In genomic region chr16:31404353-31405064, GRCh38 we compare ENCODE assay signal across 11 cellular contexts. TPM values are rescaled to one million over a fixed set of nuclear protein-coding genes. Genes with fewer than 3 reads are reported as not detected.
A peak's percentile ranks its signal among the peaks of the same experiment; 100 is the strongest.
DNase-seq lines count a peak whose midpoint lies in the region; ATAC-seq and TF ChIP-seq lines count a peak whose summit lies in the region.
"Had no signal": no experiment of that assay in that cellular context is flagged by ENCODE, and none has a peak within 500 bp of the region (broad histone marks: within the 10 kb centered on the region; RNA-seq: fewer than 3 reads in every experiment).

No MANE protein-coding gene starts in this region.

- H3K4me2 ChIP-seq in osteoblast (ENCODE audit: insufficient read depth, low read length) = peak overlapping the region; percentile 56

- H3K27me3 ChIP-seq in Panc1 (ENCODE audit: control insufficient read depth, insufficient read depth, low read length) (no peaks in the 10 kb centered on the region), osteoblast (ENCODE audit: insufficient read depth, low read length) (peaks cover 3% of the 10 kb centered on the region), tibial nerve (no peaks in the 10 kb centered on the region)

- H3K9me3 ChIP-seq in Panc1 (ENCODE audit: control insufficient read depth, insufficient read depth, low read depth, low read length) (no peaks in the 10 kb centered on the region), osteoblast (ENCODE audit: low read depth, low read length) (no peaks in the 10 kb centered on the region), tibial nerve (peaks cover 0 to 9% (median 0%) of the 10 kb centered on the region in 4 donors)

- WGBS in tibial nerve, 2 donors = 53 to 58% methylated on average over 9 of the region's 9 CpGs

- in situ Hi-C loops in Panc1 (cut with HindIII; ENCODE audit: low pct_unique_long_range_greater_than_20kb, low sequenced_read_pairs) = no loop called here

- H3K4me1 ChIP-seq in Panc1 (ENCODE audit: control insufficient read depth, insufficient read depth, low read length) (no peaks in the 10 kb centered on the region), osteoblast (ENCODE audit: insufficient read depth, low read length) (peaks cover 4% of the 10 kb centered on the region), tibial nerve (no peaks in the 10 kb centered on the region)
- H3K4me1 ChIP-seq: tibial artery had no signal

- CTCF ChIA-PET in Panc1 (lab: Charles Lee) = no interaction called here

- TF ChIP-seq CTCF in Panc1 (IDR thresholded peaks at IDR 0.05) = no peak
- no peak for TF ChIP-seq CTCF in osteoblast (IDR thresholded peaks at IDR 0.05; ENCODE audit: extremely low read depth, low read depth, low read length)
- no peak for TF ChIP-seq CTCF in tibial nerve (IDR thresholded peaks at IDR 0.05)

- no peak for TF ChIP-seq EP300 in tibial nerve (IDR thresholded peaks at IDR 0.05)

- POLR2A ChIA-PET in Panc1 (lab: Charles Lee) = no interaction called here

- H2AFZ ChIP-seq in osteoblast (ENCODE audit: low read length) = peak overlapping the region; percentile 47

- H3K79me2 ChIP-seq in osteoblast (ENCODE audit: insufficient read depth, low read length) = no peaks in the 10 kb centered on the region

- no TSS peak for BruUV-seq in Panc1 (replicated peaks; lab: Mats Ljungman, UMichigan)

- H3K36me3 ChIP-seq in Panc1 (ENCODE audit: control insufficient read depth, insufficient read depth, low read length) (peaks cover 2% of the 10 kb centered on the region; the same call in 1 of the 2 replicates), osteoblast (ENCODE audit: insufficient read depth, low read length) (no peaks in the 10 kb centered on the region), tibial nerve (no peaks in the 10 kb centered on the region)
- H3K36me3 ChIP-seq: spleen, tibial artery had no signal

- peak overlapping the region; percentile 46 to 54 for H3K4me3 ChIP-seq in Panc1 (ENCODE audit: low read depth in 2 of 2, low read length in 2 of 2)
- H3K4me3 ChIP-seq in osteoblast (ENCODE audit: insufficient read depth, low read length) = peak overlapping the region; percentile 44
- H3K4me3 ChIP-seq in tibial nerve = no peak overlapping the region
- H3K4me3 ChIP-seq: tibial artery had no signal

- intact Hi-C loops in Panc1 (cut with micrococcal nuclease; ENCODE audit: unreplicated experiment) = no loop called here

- ATAC-seq in Panc1 = peak; percentile 87
- ATAC-seq in activated CD4-positive, CD25-positive, alpha-beta regulatory T cell treated with anti-CD3 and anti-CD28 coated beads, Interleukin-2, amount 50 U/mL, for 24 hours = no peak

- H3K27ac ChIP-seq in Panc1 (ENCODE audit: low read length) (peak overlapping the region; percentile 51), osteoblast (ENCODE audit: low read depth, low read length) (no peak overlapping the region), tibial nerve (no peak overlapping the region)
- H3K27ac ChIP-seq: spleen, tibial artery had no signal

- DNase-seq in GOT3 (lab: John Stamatoyannopoulos, UW) = peak; percentile 34
- no peak for DNase-seq in Panc1 (ENCODE audit: low read depth, low spot score)
- DNase-seq in osteoblast (ENCODE audit: insufficient read length, low spot score, missing footprints) = no peak
- no peak for DNase-seq in tibial nerve (ENCODE audit: low spot score in 2 of 2)
- DNase-seq: activated effector memory CD4-positive, alpha-beta T cell treated with anti-CD3 and anti-CD28 coated beads, Interleukin-2, amount 50 U/mL, for 16 hours; NCI-H187 treated with DMSO at 0.1 percent for 48 hours; tibial artery had no signal

- TF ChIP-seq POLR2A in tibial nerve (IDR thresholded peaks at IDR 0.05) = no peak

- no peaks in the 10 kb centered on the region for H4K20me1 ChIP-seq in osteoblast (ENCODE audit: insufficient read depth, low read length)

RNA-seq across cellular contexts. Expression of gene ITGAD, which starts 11.4 kb away (rescaled TPM):
- total RNA-seq in Panc1 (2021; ENCODE audit: unreplicated experiment) (not detected), osteoblast (not detected in 2 replicates), tibial nerve (under 1 TPM in 2 of 4 donors, not detected in 2; under 0.01 to 0.22 TPM)
- 0.27 TPM for polyA plus RNA-seq in Panc1 (2012; ENCODE audit: insufficient read length)
- total RNA-seq: lung microvascular endothelial cell had no signal

RNA-seq across cellular contexts. Expression of gene COX6A2, which starts 23.7 kb away (rescaled TPM):
- not detected for total RNA-seq in Panc1 (2021; ENCODE audit: unreplicated experiment)
- polyA plus RNA-seq in Panc1 (2012; ENCODE audit: insufficient read length) = not detected
- not detected in 2 replicates for total RNA-seq in osteoblast
- not detected for total RNA-seq in tibial nerve
- total RNA-seq: lung microvascular endothelial cell; spleen; T-helper 2 cell treated with Interferon-gamma antibody and Interleukin-4, amounts not matched to agents 100 ng/mL and 5 ng/mL, for 36 hours had no signal

RNA-seq across cellular contexts. Expression of gene ZNF843, which starts 38.1 kb away (rescaled TPM):
- total RNA-seq in Panc1 (2021; ENCODE audit: unreplicated experiment) (0.41 TPM), osteoblast (1.1 and 1.2 TPM in 2 replicates), tibial nerve (1 to 10 TPM; 1.5 to 2.5 (median 2.1) TPM)
- 0.33 TPM for polyA plus RNA-seq in Panc1 (2012; ENCODE audit: insufficient read length)

RNA-seq across cellular contexts. Expression of gene ITGAX, which starts 49.5 kb away (rescaled TPM):
- total RNA-seq in Panc1 (2021; ENCODE audit: unreplicated experiment) (0.49 TPM), osteoblast (under 0.01 and 0.36 TPM in 2 replicates), tibial nerve (1 to 10 TPM; 1.8 to 9.3 (median 4.3) TPM)
- 0.16 TPM for polyA plus RNA-seq in Panc1 (2012; ENCODE audit: insufficient read length)

RNA-seq across cellular contexts. Expression of gene ARMC5, which starts 54.8 kb away (rescaled TPM):
- total RNA-seq in Panc1 (2021; ENCODE audit: unreplicated experiment) (19.8 TPM), osteoblast (10.6 and 12.7 TPM in 2 replicates), tibial nerve (10 to 100 TPM in 1 of 4 donors, 1 to 10 TPM in 3; 6.6 to 11.6 (median 9.1) TPM)
- 23.1 TPM for polyA plus RNA-seq in Panc1 (2012; ENCODE audit: insufficient read length)

Comparison
In these comparisons a context has a peak if more than half of its experiments do, and no peak if none do; other contexts are left out.
1. H3K4me3 ChIP-seq: peak in Panc1 (2 of 2) and osteoblast (single experiment); none in tibial nerve (0 of 4).